Comparison of ENCODE assay signal across 1 cellular context in the genomic region with DNA sequence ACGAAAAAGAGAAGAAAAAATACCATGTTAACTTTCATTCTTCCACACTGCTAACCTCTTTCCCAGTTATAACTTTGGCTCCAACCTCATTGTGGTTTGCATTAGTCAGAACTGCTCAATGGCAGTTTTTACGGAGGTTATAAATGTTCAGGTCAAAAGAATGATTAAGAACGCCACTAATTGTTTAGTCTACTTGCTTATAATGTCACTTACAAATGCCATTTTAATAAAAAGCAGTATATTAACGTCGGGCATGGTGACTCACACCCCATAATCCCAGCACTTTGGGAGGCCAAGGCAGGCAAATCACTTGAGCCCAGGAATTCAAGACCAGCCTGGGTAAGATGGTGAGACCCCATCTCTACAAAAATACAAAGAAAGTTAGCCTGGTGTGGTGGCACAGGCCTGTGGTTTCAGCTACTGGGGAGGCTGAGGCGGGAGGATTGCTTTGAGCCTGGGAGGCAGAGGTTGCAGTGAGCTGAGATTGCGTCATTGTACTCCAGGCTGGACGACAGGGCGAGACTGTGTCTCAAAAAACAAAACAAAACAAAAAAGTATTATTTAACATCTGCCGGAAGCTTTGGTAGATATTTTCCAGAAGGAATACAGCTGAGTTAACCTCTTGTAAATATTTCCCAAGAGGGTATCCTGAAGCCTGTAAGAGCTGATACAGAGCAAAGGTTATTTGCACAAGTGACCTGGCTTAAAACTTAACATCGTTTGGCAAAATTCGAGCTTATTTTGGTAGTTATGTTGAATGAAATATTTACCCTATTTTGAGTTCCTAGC.
TF ChIP-seq lines count a peak whose summit lies in the region.

No MANE protein-coding gene starts in this region.

TF ChIP-seq in GM12878, 131 proteins besides CTCF, POLR2A, EP300 and RAD21 (continued from another document):
- TF ChIP-seq, protein P1, sequence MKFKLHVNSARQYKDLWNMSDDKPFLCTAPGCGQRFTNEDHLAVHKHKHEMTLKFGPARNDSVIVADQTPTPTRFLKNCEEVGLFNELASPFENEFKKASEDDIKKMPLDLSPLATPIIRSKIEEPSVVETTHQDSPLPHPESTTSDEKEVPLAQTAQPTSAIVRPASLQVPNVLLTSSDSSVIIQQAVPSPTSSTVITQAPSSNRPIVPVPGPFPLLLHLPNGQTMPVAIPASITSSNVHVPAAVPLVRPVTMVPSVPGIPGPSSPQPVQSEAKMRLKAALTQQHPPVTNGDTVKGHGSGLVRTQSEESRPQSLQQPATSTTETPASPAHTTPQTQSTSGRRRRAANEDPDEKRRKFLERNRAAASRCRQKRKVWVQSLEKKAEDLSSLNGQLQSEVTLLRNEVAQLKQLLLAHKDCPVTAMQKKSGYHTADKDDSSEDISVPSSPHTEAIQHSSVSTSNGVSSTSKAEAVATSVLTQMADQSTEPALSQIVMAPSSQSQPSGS (IDR thresholded peaks at IDR 0.05; ENCODE audit: low read length) = peak; percentile 48; the same call in 1 of the 2 replicates
- TF ChIP-seq NFIC (IDR thresholded peaks at IDR 0.05; ENCODE audit: low read depth, low read length) = peak; percentile 73
- TF ChIP-seq RUNX3 (IDR thresholded peaks at IDR 0.05; ENCODE audit: low read length) = peak; percentile 96
- TF ChIP-seq CBX5 (IDR thresholded peaks at IDR 0.05; ENCODE audit: low read depth) = no peak
- TF ChIP-seq DPF2 (IDR thresholded peaks at IDR 0.05) = peak; percentile 16; the same call in 1 of the 2 replicates
- peak; percentile 43; the same call in 1 of the 2 replicates for TF ChIP-seq EED (IDR thresholded peaks at IDR 0.05; ENCODE audit: low read depth)
- TF ChIP-seq CREB1 (IDR thresholded peaks at IDR 0.05; ENCODE audit: low read depth) = no peak
- no peak for TF ChIP-seq ZNF384 (IDR thresholded peaks at IDR 0.05; ENCODE audit: borderline replicate concordance, low read depth, low read length)
- no peak for TF ChIP-seq SP1 (IDR thresholded peaks at IDR 0.05; ENCODE audit: low read depth, low read length)
- no peak for TF ChIP-seq RFX5 (IDR thresholded peaks at IDR 0.05; ENCODE audit: low read depth, low read length)
- TF ChIP-seq IKZF1 (conservative IDR thresholded peaks at IDR 0.05) = peak; percentile 37; the same call in 1 of the 2 replicates
- TF ChIP-seq HSF1 (IDR thresholded peaks at IDR 0.05; ENCODE audit: low read depth, low read length) = no peak
- TF ChIP-seq JUNB (IDR thresholded peaks at IDR 0.05) = peak; percentile 58
